In genomic region chr15:27361418-27361817, GRCh38 we compare ENCODE assay signal across 19 cellular contexts.
"Had no signal": no experiment of that assay in that cellular context is flagged by ENCODE, and none has a peak within 500 bp of the region (broad histone marks: within the 10 kb centered on the region; RNA-seq: fewer than 3 reads in every experiment).

No MANE protein-coding gene starts in this region.

- DNase-seq: Kasumi-1, MM.1S, NCI-H1092 treated with DMSO at 0.1 percent for 48 hours, NCI-H1436 treated with DMSO at 0.1 percent for 48 hours, NCI-H187, NCI-H2029, NCI-H2081 treated with DMSO at 0.1 percent for 48 hours, NCI-H2227 treated with DMSO at 0.1 percent for 48 hours, NCI-H524, NCI-H526 treated with DMSO at 0.1 percent for 48 hours, Right ventricle myocardium superior, RPMI8226, SIG-M5, T-helper 2 cell had no signal

- ATAC-seq: K562 had no signal

- H3K9me3 ChIP-seq: SJSA1 had no signal

- H3K27ac ChIP-seq: HL-60, KMS-11, SJSA1, SK-N-MC had no signal

- H3K4me3 ChIP-seq: K562, SJSA1, SK-N-MC had no signal

- H3K36me3 ChIP-seq: SJSA1 had no signal

- H3K4me1 ChIP-seq: SJSA1 had no signal

- H3K27me3 ChIP-seq: SJSA1 had no signal
